In genomic region chr2:147388217-147388616, GRCh38 we compare ENCODE assay signal across 28 cellular contexts.
"Had no signal": no experiment of that assay in that cellular context is flagged by ENCODE, and none has a peak within 500 bp of the region (broad histone marks: within the 10 kb centered on the region; RNA-seq: fewer than 3 reads in every experiment).

No MANE protein-coding gene starts in this region.

- DNase-seq: natural killer cell; occipital lobe; ovary; posterior cingulate gyrus; psoas muscle; right cardiac atrium; right lobe of liver; sigmoid colon; small intestine; stimulated activated CD4-positive, alpha-beta T cell treated with anti-CD3 and anti-CD28 coated beads, Interleukin-15, amount 100 ng/mL, for 24 hours; stimulated activated CD4-positive, alpha-beta T cell treated with anti-CD3 and anti-CD28 coated beads, Interleukin-2, amount 100 ng/mL, for 24 hours; stimulated activated CD4-positive, alpha-beta T cell treated with anti-CD3 and anti-CD28 coated beads, Interleukin-2, amount 100 ng/mL, for 48 hours; stimulated activated CD4-positive, alpha-beta T cell treated with anti-CD3 and anti-CD28 coated beads, Interleukin-4, amount 100 ng/mL, for 24 hours; stimulated activated naive B cell treated with anti-CD40 and anti-IgM and Interleukin-4, amounts not matched to agents 10 μg/mL and 1 μg/mL and 100 μg/mL, for 72 hours; stimulated activated naive CD4-positive, alpha-beta T cell treated with Interleukin-2 at 50 U/mL for 16 hours; stomach; thyroid gland; trophoblast cell; upper lobe of left lung had no signal

- H3K27me3 ChIP-seq: neural progenitor cell, ovary, right lobe of liver, sigmoid colon, stomach, thyroid gland, tibial nerve, upper lobe of left lung, vagina had no signal

- H3K4me3 Mint-ChIP-seq: natural killer cell; nephron; neural progenitor cell; stimulated activated effector memory CD8-positive, alpha-beta T cell treated with anti-CD3 and anti-CD28 coated beads, Interleukin-12 subunit alpha, Interleukin-12 subunit beta, amount 100 ng/mL, for 72 hours; stimulated activated naive B cell treated with anti-CD40 and anti-IgM and Interleukin-4, amounts not matched to agents 10 μg/mL and 1 μg/mL and 100 μg/mL, for 72 hours; stimulated activated naive CD8-positive, alpha-beta T cell treated with anti-CD3 and anti-CD28 coated beads, Interleukin-15, Interleukin-2, amounts not matched to agents 100 ng/mL and 50 ng/mL, for 24 hours had no signal

- H3K9me3 ChIP-seq: ovary, psoas muscle, right lobe of liver, sigmoid colon, stomach, thoracic aorta, thyroid gland, tibial nerve, upper lobe of left lung, vagina had no signal

- H3K4me1 Mint-ChIP-seq: natural killer cell; neural progenitor cell; stimulated activated effector memory CD8-positive, alpha-beta T cell treated with anti-CD3 and anti-CD28 coated beads, Interleukin-12 subunit alpha, Interleukin-12 subunit beta, amount 100 ng/mL, for 72 hours; stimulated activated naive B cell treated with anti-CD40 and anti-IgM and Interleukin-4, amounts not matched to agents 10 μg/mL and 1 μg/mL and 100 μg/mL, for 72 hours had no signal

- H3K27ac ChIP-seq: neural progenitor cell, ovary, parathyroid adenoma, psoas muscle, right lobe of liver, sigmoid colon, stomach, thoracic aorta, thyroid gland, tibial nerve, upper lobe of left lung, vagina had no signal

- H3K4me1 ChIP-seq: neural progenitor cell, parathyroid adenoma, psoas muscle, right lobe of liver, stomach, thyroid gland, tibial nerve, upper lobe of left lung, vagina had no signal

- H3K27me3 Mint-ChIP-seq: stimulated activated naive B cell treated with anti-CD40 and anti-IgM and Interleukin-4, amounts not matched to agents 10 μg/mL and 1 μg/mL and 100 μg/mL, for 72 hours had no signal

- H3K79me2 ChIP-seq: parathyroid adenoma had no signal

- ATAC-seq: natural killer cell; right cardiac atrium; right lobe of liver; stimulated activated effector memory CD8-positive, alpha-beta T cell treated with anti-CD3 and anti-CD28 coated beads, Interleukin-12 subunit alpha, Interleukin-12 subunit beta, amount 100 ng/mL, for 72 hours; stimulated activated naive B cell treated with anti-CD40 and anti-IgM and Interleukin-4, amounts not matched to agents 10 μg/mL and 1 μg/mL and 100 μg/mL, for 72 hours had no signal

- H3K27ac Mint-ChIP-seq: natural killer cell; nephron; neural progenitor cell; progenitor cell of endocrine pancreas; stimulated activated effector memory CD8-positive, alpha-beta T cell treated with anti-CD3 and anti-CD28 coated beads, Interleukin-12 subunit alpha, Interleukin-12 subunit beta, amount 100 ng/mL, for 72 hours; stimulated activated naive B cell treated with anti-CD40 and anti-IgM and Interleukin-4, amounts not matched to agents 10 μg/mL and 1 μg/mL and 100 μg/mL, for 72 hours; stimulated activated naive CD8-positive, alpha-beta T cell treated with anti-CD3 and anti-CD28 coated beads, Interleukin-15, Interleukin-2, amounts not matched to agents 100 ng/mL and 50 ng/mL, for 24 hours had no signal

- H3K36me3 ChIP-seq: neural progenitor cell, ovary, right lobe of liver, sigmoid colon, stomach, thoracic aorta, thyroid gland, tibial nerve, upper lobe of left lung, vagina had no signal

- H2AFZ ChIP-seq: neural progenitor cell, parathyroid adenoma had no signal

- H3K4me3 ChIP-seq: neural progenitor cell, ovary, psoas muscle, right lobe of liver, sigmoid colon, stomach, thoracic aorta, thyroid gland, tibial nerve, upper lobe of left lung, vagina had no signal

- H3K9me3 Mint-ChIP-seq: natural killer cell; nephron; neural progenitor cell; stimulated activated effector memory CD8-positive, alpha-beta T cell treated with anti-CD3 and anti-CD28 coated beads, Interleukin-12 subunit alpha, Interleukin-12 subunit beta, amount 100 ng/mL, for 72 hours; stimulated activated naive B cell treated with anti-CD40 and anti-IgM and Interleukin-4, amounts not matched to agents 10 μg/mL and 1 μg/mL and 100 μg/mL, for 72 hours; stimulated activated naive CD8-positive, alpha-beta T cell treated with anti-CD3 and anti-CD28 coated beads, Interleukin-15, Interleukin-2, amounts not matched to agents 100 ng/mL and 50 ng/mL, for 24 hours had no signal

- H3K9ac ChIP-seq: neural progenitor cell, parathyroid adenoma had no signal

- H3K4me2 ChIP-seq: neural progenitor cell had no signal

- H3K36me3 Mint-ChIP-seq: natural killer cell; neural progenitor cell; stimulated activated effector memory CD8-positive, alpha-beta T cell treated with anti-CD3 and anti-CD28 coated beads, Interleukin-12 subunit alpha, Interleukin-12 subunit beta, amount 100 ng/mL, for 72 hours; stimulated activated naive B cell treated with anti-CD40 and anti-IgM and Interleukin-4, amounts not matched to agents 10 μg/mL and 1 μg/mL and 100 μg/mL, for 72 hours had no signal
